8 cellular contexts compared by ENCODE assay signal in genomic region chr12:125983094-125983783, GRCh38.
A peak's percentile ranks its signal among the peaks of the same experiment; 100 is the strongest.
DNase-seq lines count a peak whose midpoint lies in the region; ATAC-seq and TF ChIP-seq lines count a peak whose summit lies in the region.

No MANE protein-coding gene starts in this region.

- no peak overlapping the region for H3K4me3 Mint-ChIP-seq in CD4-positive, alpha-beta T cell

- intact Hi-C loops in sciatic nerve (cut with DNase I) = no loop called here
- intact Hi-C loops in CD4-positive, alpha-beta T cell (cut with DNase I, micrococcal nuclease) = no loop called here

- H3K4me3 ChIP-seq in HUES6 (ENCODE audit: low read depth, low read length) = peak overlapping the region; percentile 79
- H3K4me3 ChIP-seq in WERI-Rb-1 (ENCODE audit: low read depth, low read length) = peak overlapping the region; percentile 45
- peak overlapping the region; percentile 75 for H3K4me3 ChIP-seq in iPS-11a (ENCODE audit: low read depth, low read length)
- no peak overlapping the region for H3K4me3 ChIP-seq in MM.1S (ENCODE audit: low read length)

- no peak overlapping the region for H3K27ac Mint-ChIP-seq in CD4-positive, alpha-beta T cell

- CTCF ChIA-PET in CD4-positive, alpha-beta T cell (lab: Charles Lee) = no interaction called here

- no peaks in the 10 kb centered on the region for H3F3A ChIP-seq in MM.1S (ENCODE audit: insufficient read depth, low read length)

- ATAC-seq in sciatic nerve = peak; percentile 91
- ATAC-seq in CD4-positive, alpha-beta T cell (ENCODE audit: poor library complexity) = no peak

- TF ChIP-seq CTCF in WERI-Rb-1 (IDR thresholded peaks at IDR 0.05; ENCODE audit: low read depth, low read length) = no peak
- no peak for TF ChIP-seq CTCF in CD4-positive, alpha-beta T cell (IDR thresholded peaks at IDR 0.05)
- no peak for TF ChIP-seq CTCF in MM.1S (IDR thresholded peaks at IDR 0.05; ENCODE audit: low read length)

- peaks cover 5% of the 10 kb centered on the region for H3K4me1 ChIP-seq in HUES6 (ENCODE audit: control insufficient read depth, insufficient read depth, low read length)
- no peaks in the 10 kb centered on the region for H3K4me1 ChIP-seq in MM.1S (ENCODE audit: low read length)

- DNase-seq in WERI-Rb-1 (peak; percentile 62), sciatic nerve (ENCODE audit: low spot score) (peak; percentile 76), COR-L47 (lab: John Stamatoyannopoulos, UW) (no peak), MM.1S (no peak), NCI-H1436 (lab: John Stamatoyannopoulos, UW) (no peak)
- DNase-seq in CD4-positive, alpha-beta T cell = no peak

- H3K9ac ChIP-seq in HUES6 (ENCODE audit: low read length) (peak overlapping the region; percentile 47), MM.1S (ENCODE audit: low read length) (no peak overlapping the region)

- H3K27me3 ChIP-seq in HUES6 (ENCODE audit: control insufficient read depth, insufficient read depth, low read length) (peaks cover 13% of the 10 kb centered on the region), WERI-Rb-1 (ENCODE audit: insufficient read depth, low read depth, severe bottlenecking) (peaks cover 30% of the 10 kb centered on the region), MM.1S (replicated peaks; ENCODE audit: insufficient read depth, low read length) (no peaks in the 10 kb centered on the region)
- H3K27me3 ChIP-seq in CD4-positive, alpha-beta T cell (ENCODE audit: control insufficient read depth, insufficient read depth, low read length) = peaks cover 10% of the 10 kb centered on the region

- no peaks in the 10 kb centered on the region for H3K79me2 ChIP-seq in MM.1S (ENCODE audit: low read length)

- POLR2A ChIA-PET in CD4-positive, alpha-beta T cell (lab: Charles Lee) = no interaction called here

- H3K9me2 ChIP-seq in MM.1S (replicated peaks; ENCODE audit: insufficient read depth, low read length) = no peaks in the 10 kb centered on the region

- H3K9me3 ChIP-seq in HUES6 (ENCODE audit: control insufficient read depth, insufficient read depth, low read depth, low read length) = no peaks in the 10 kb centered on the region; the same call in 1 of the 2 replicates
- no peaks in the 10 kb centered on the region for H3K9me3 ChIP-seq in WERI-Rb-1 (ENCODE audit: severe bottlenecking)
- no peaks in the 10 kb centered on the region for H3K9me3 ChIP-seq in CD4-positive, alpha-beta T cell (ENCODE audit: control insufficient read depth, low read length)
- no peaks in the 10 kb centered on the region for H3K9me3 ChIP-seq in MM.1S (replicated peaks; ENCODE audit: insufficient read depth, low read length)

- H3K4me2 ChIP-seq in MM.1S (ENCODE audit: low read depth, low read length) = no peak overlapping the region

- H3K4me1 Mint-ChIP-seq in CD4-positive, alpha-beta T cell (ENCODE audit: low read depth) = no peaks in the 10 kb centered on the region

- H3K27ac ChIP-seq in HUES6 (ENCODE audit: low read depth, low read length) (0 out of 2 replicates have a peak overlapping the region, but pooled peaks have one; percentile 9), WERI-Rb-1 (no peak overlapping the region), MM.1S (ENCODE audit: low read length) (no peak overlapping the region)
- H3K27ac ChIP-seq in CD4-positive, alpha-beta T cell (ENCODE audit: low read depth, low read length) = no peak overlapping the region

- H4K20me1 ChIP-seq in MM.1S (ENCODE audit: insufficient read depth, low read length) = no peaks in the 10 kb centered on the region

- no peaks in the 10 kb centered on the region for H3K36me3 Mint-ChIP-seq in CD4-positive, alpha-beta T cell (ENCODE audit: low read depth)

- no peaks in the 10 kb centered on the region for H3K36me3 ChIP-seq in HUES6 (ENCODE audit: control insufficient read depth, insufficient read depth, low read length)
- no peaks in the 10 kb centered on the region for H3K36me3 ChIP-seq in WERI-Rb-1
- no peaks in the 10 kb centered on the region for H3K36me3 ChIP-seq in MM.1S (replicated peaks; ENCODE audit: insufficient read depth, low read length)

- H3K9me3 Mint-ChIP-seq in CD4-positive, alpha-beta T cell = peaks cover 4% of the 10 kb centered on the region

- no peak overlapping the region for H2AFZ ChIP-seq in MM.1S (ENCODE audit: low read length)

- peaks cover 27% of the 10 kb centered on the region for H3K27me3 Mint-ChIP-seq in CD4-positive, alpha-beta T cell

Comparison
In these comparisons a context has a peak if more than half of its experiments do, and no peak if none do; other contexts are left out.
1. DNase-seq: peak in WERI-Rb-1 (single experiment) and sciatic nerve (single experiment); none in COR-L47 (single experiment), CD4-positive, alpha-beta T cell (0 of 10), MM.1S (single experiment) and NCI-H1436 (single experiment).